24 cellular contexts compared by ENCODE assay signal in the genomic region with DNA sequence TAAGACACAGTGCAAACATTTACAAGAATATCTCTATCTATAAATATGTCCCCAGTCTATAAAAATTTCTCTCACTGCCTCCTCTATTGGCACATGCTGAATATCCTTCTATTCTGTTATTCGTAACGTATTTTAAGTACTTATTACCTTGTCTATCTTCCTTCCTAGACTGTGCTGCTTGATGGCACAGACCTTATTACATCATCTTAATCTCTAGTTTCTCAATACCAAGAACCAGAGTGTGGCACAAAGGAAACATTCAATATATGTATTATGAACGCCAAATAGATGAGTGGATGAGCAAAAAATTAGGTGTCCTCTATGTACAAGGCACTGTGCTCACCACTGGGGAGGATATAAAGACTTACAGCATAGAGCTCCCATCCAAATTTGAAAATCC.
"Had no signal": no experiment of that assay in that cellular context is flagged by ENCODE, and none has a peak within 500 bp of the region (broad histone marks: within the 10 kb centered on the region; RNA-seq: fewer than 3 reads in every experiment).

No MANE protein-coding gene starts in this region.

- H3K27me3 ChIP-seq: gastrocnemius medialis, left lung, spleen, testis, transverse colon had no signal

- H3K27ac ChIP-seq: gastrocnemius medialis, left lung, spleen, testis, transverse colon had no signal

- ATAC-seq: activated CD4-positive, alpha-beta T cell treated with anti-CD3 and anti-CD28 coated beads for 36 hours; activated CD8-positive, alpha-beta memory T cell treated with anti-CD3 and anti-CD28 coated beads, Interleukin-2, amount 10 ng/mL, durations not matched to agents 7 days and 5 days; activated CD8-positive, alpha-beta T cell treated with anti-CD3 and anti-CD28 coated beads, Interleukin-2, amount 10 ng/mL, durations not matched to agents 7 days and 5 days; activated naive CD8-positive, alpha-beta T cell treated with anti-CD3 and anti-CD28 coated beads, Interleukin-2, amount 50 U/mL, for 24 hours; gastrocnemius medialis; left lung; natural killer cell; right cardiac atrium; stimulated activated naive CD8-positive, alpha-beta T cell treated with anti-CD3 and anti-CD28 coated beads, Interleukin-15, Interleukin-2, amounts not matched to agents 100 U/mL and 50 U/mL, for 24 hours had no signal

- H3K9me3 ChIP-seq: gastrocnemius medialis, left lung, spleen, testis, transverse colon had no signal

- FAIRE-seq: bronchial epithelial cell, colon, endometrium, islet of Langerhans had no signal

- H3K4me3 ChIP-seq: gastrocnemius medialis, left lung, lung, spleen, testis, transverse colon had no signal

- DNase-seq: activated CD4-positive, alpha-beta T cell treated with anti-CD3 and anti-CD28 coated beads for 36 hours; activated CD4-positive, CD25-positive, alpha-beta regulatory T cell; activated CD8-positive, alpha-beta memory T cell treated with anti-CD3 and anti-CD28 coated beads, Interleukin-2, amount 10 ng/mL, durations not matched to agents 7 days and 5 days; activated CD8-positive, alpha-beta T cell treated with anti-CD3 and anti-CD28 coated beads, Interleukin-2, amount 10 ng/mL, durations not matched to agents 7 days and 5 days; activated naive CD8-positive, alpha-beta T cell treated with anti-CD3 and anti-CD28 coated beads, Interleukin-2, amount 50 U/mL, for 24 hours; activated T-cell treated with anti-CD3 and anti-CD28 coated beads, Interleukin-2, amount 50 U/mL, for 48 hours; dermis blood vessel endothelial cell; effector CD8-positive, alpha-beta T cell; gastrocnemius medialis; glutamatergic neuron; left lung; mesendoderm; natural killer cell; right cardiac atrium; spleen; stimulated activated CD4-positive, alpha-beta T cell treated with anti-CD3 and anti-CD28 coated beads, Interleukin-4, amount 100 ng/mL, for 1 hour; stimulated activated naive CD8-positive, alpha-beta T cell treated with anti-CD3 and anti-CD28 coated beads, Interleukin-15, Interleukin-2, amounts not matched to agents 100 U/mL and 50 U/mL, for 24 hours; testis; transverse colon had no signal

- H3K4me1 ChIP-seq: gastrocnemius medialis, left lung, spleen, testis, transverse colon had no signal
